ENCODE assay signal across 20 cellular contexts in the genomic region with DNA sequence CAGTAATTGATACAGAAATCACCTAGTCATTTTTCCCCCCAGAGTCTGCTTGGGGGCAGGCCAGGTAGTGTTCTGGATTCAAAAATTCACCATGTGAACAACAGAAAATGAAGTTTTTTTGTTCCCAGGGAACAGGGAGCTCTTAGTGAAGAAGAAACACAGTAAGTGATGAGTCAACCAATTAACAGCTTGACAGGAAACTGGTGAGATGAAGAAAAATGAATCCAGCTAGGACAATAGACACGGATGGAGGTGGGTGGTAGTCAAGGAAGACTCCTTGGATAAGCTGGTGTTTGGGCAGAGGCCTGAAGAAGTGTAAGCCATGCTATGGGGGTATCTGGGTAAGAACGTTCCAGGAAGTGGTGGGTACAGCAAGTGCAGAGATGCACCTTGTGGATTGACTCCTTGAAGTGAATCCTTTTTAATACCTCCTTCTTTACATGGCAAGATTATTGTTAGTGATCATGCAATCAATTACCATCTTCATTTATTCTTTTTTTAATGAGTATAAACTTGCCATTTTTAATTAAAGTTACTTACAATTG.
A peak's percentile ranks its signal among the peaks of the same experiment; 100 is the strongest.
DNase-seq lines count a peak whose midpoint lies in the region; ATAC-seq and TF ChIP-seq lines count a peak whose summit lies in the region.
"Had no signal": no experiment of that assay in that cellular context is flagged by ENCODE, and none has a peak within 500 bp of the region (broad histone marks: within the 10 kb centered on the region; RNA-seq: fewer than 3 reads in every experiment).

No MANE protein-coding gene starts in this region.

- no peak overlapping the region for H3K4me3 Mint-ChIP-seq in activated CD8-positive, alpha-beta T cell treated with anti-CD3 and anti-CD28 coated beads, Interleukin-2, amount 10 ng/mL, durations not matched to agents 7 days and 5 days
- H3K4me3 Mint-ChIP-seq: CD4-positive, CD25-positive, alpha-beta regulatory T cell; H9 had no signal

- CTCF ChIA-PET in RWPE1 (lab: Yijun Ruan, JAX), result interaction anchor here (0.7 kb wide), 1 partner anchor 335 kb away, joined by 3 read pairs; no protein-coding TSS in a partner anchor
- CTCF ChIA-PET in activated CD8-positive, alpha-beta T cell treated with anti-CD3 and anti-CD28 coated beads, Interleukin-2, amount 10 ng/mL, durations not matched to agents 7 days and 5 days (lab: Charles Lee), result interaction anchor here (0.6 kb wide), 1 partner anchor 1688 kb away, joined by 3 read pairs; no protein-coding TSS in a partner anchor

- POLR2A ChIA-PET in RWPE1 (lab: Yijun Ruan, JAX; ENCODE audit: low non-redundant PET), result no interaction called here
- POLR2A ChIA-PET in activated CD8-positive, alpha-beta T cell treated with anti-CD3 and anti-CD28 coated beads, Interleukin-2, amount 10 ng/mL, durations not matched to agents 7 days and 5 days (lab: Charles Lee), result no interaction called here

- H3K9me3 Mint-ChIP-seq in activated CD8-positive, alpha-beta T cell treated with anti-CD3 and anti-CD28 coated beads, Interleukin-2, amount 10 ng/mL, durations not matched to agents 7 days and 5 days (ENCODE audit: insufficient read depth), result no peaks in the 10 kb centered on the region

- ATAC-seq in activated CD8-positive, alpha-beta T cell treated with anti-CD3 and anti-CD28 coated beads, Interleukin-2, amount 10 ng/mL, durations not matched to agents 7 days and 5 days, result no peak
- ATAC-seq: Panc1 had no signal

- H3K27ac Mint-ChIP-seq in activated CD8-positive, alpha-beta T cell treated with anti-CD3 and anti-CD28 coated beads, Interleukin-2, amount 10 ng/mL, durations not matched to agents 7 days and 5 days, result no peak overlapping the region
- H3K27ac Mint-ChIP-seq: CD4-positive, CD25-positive, alpha-beta regulatory T cell; H9 had no signal

- H3K27me3 Mint-ChIP-seq in activated CD8-positive, alpha-beta T cell treated with anti-CD3 and anti-CD28 coated beads, Interleukin-2, amount 10 ng/mL, durations not matched to agents 7 days and 5 days (ENCODE audit: low read depth), result no peaks in the 10 kb centered on the region
- H3K27me3 Mint-ChIP-seq: CD4-positive, CD25-positive, alpha-beta regulatory T cell had no signal

- DNase-seq in Daoy (ENCODE audit: low read depth), result peak; percentile 40
- DNase-seq in RWPE1 (ENCODE audit: low spot score), result peak; percentile 11
- DNase-seq in epithelial cell of prostate (ENCODE audit: low read depth, low spot score), result no peak
- DNase-seq in kidney tubule cell (ENCODE audit: low spot score), result peak; percentile 13
- no peak for DNase-seq in activated CD8-positive, alpha-beta T cell treated with anti-CD3 and anti-CD28 coated beads, Interleukin-2, amount 10 ng/mL, durations not matched to agents 7 days and 5 days
- DNase-seq in activated naive CD4-positive, alpha-beta T cell treated with anti-CD3 and anti-CD28 coated beads, Interleukin-2, amount 50 U/mL, for 16 hours, result no peak
- no peak for DNase-seq in activated effector memory CD4-positive, alpha-beta T cell treated with Interleukin-2 at 50 U/mL for 16 hours
- DNase-seq in GF-D8 (lab: John Stamatoyannopoulos, UW), result no peak
- DNase-seq: CD4-positive, CD25-positive, alpha-beta regulatory T cell; COR-L47; GM23248; H9; KG1; NCI-H1092 treated with DMSO at 0.1 percent for 48 hours; NCI-H1436 treated with DMSO at 0.1 percent for 48 hours; NCI-H2081; NCI-H2171; NCI-H345; NCI-H524 treated with DMSO at 0.1 percent for 48 hours had no signal

- TF ChIP-seq CTCF in RWPE1 (conservative IDR thresholded peaks at IDR 0.05; ENCODE audit: low read depth), result no peak

- no peaks in the 10 kb centered on the region for H3K4me1 Mint-ChIP-seq in activated CD8-positive, alpha-beta T cell treated with anti-CD3 and anti-CD28 coated beads, Interleukin-2, amount 10 ng/mL, durations not matched to agents 7 days and 5 days (ENCODE audit: low read depth)
- H3K4me1 Mint-ChIP-seq: CD4-positive, CD25-positive, alpha-beta regulatory T cell had no signal

- H3K36me3 Mint-ChIP-seq in activated CD8-positive, alpha-beta T cell treated with anti-CD3 and anti-CD28 coated beads, Interleukin-2, amount 10 ng/mL, durations not matched to agents 7 days and 5 days (ENCODE audit: low read depth), result no peaks in the 10 kb centered on the region
- H3K36me3 Mint-ChIP-seq: CD4-positive, CD25-positive, alpha-beta regulatory T cell had no signal

- H3K27ac ChIP-seq in RWPE1 (no peak overlapping the region; the same call in 1 of the 2 replicates), epithelial cell of prostate (peak overlapping the region; percentile 62)
- H3K27ac ChIP-seq: GM23248 had no signal

Comparison
In these comparisons a context has a peak if more than half of its experiments do, and no peak if none do; other contexts are left out.
1. DNase-seq: peak in Daoy (single experiment), RWPE1 (single experiment) and kidney tubule cell (single experiment); none in epithelial cell of prostate (single experiment), activated CD8-positive, alpha-beta T cell treated with anti-CD3 and anti-CD28 coated beads, Interleukin-2, amount 10 ng/mL, durations not matched to agents 7 days and 5 days (single experiment), activated naive CD4-positive, alpha-beta T cell treated with anti-CD3 and anti-CD28 coated beads, Interleukin-2, amount 50 U/mL, for 16 hours (single experiment), activated effector memory CD4-positive, alpha-beta T cell treated with Interleukin-2 at 50 U/mL for 16 hours (single experiment) and GF-D8 (single experiment).